ENCODE assay signal across 9 cellular contexts in genomic region chr4:26322349-26322748, GRCh38. TPM values are rescaled to one million over a fixed set of nuclear protein-coding genes. Genes with fewer than 3 reads are reported as not detected.
A peak's percentile ranks its signal among the peaks of the same experiment; 100 is the strongest.
DNase-seq lines count a peak whose midpoint lies in the region; ATAC-seq and TF ChIP-seq lines count a peak whose summit lies in the region.
"Had no signal": no experiment of that assay in that cellular context is flagged by ENCODE, and none has a peak within 500 bp of the region (broad histone marks: within the 10 kb centered on the region; RNA-seq: fewer than 3 reads in every experiment).

No MANE protein-coding gene starts in this region.

- peaks cover 5% of the 10 kb centered on the region for H3K9me3 Mint-ChIP-seq in CD4-positive, alpha-beta T cell
- H3K9me3 Mint-ChIP-seq in nephron progenitor cell, result peaks cover 12% of the 10 kb centered on the region

- H3K9me3 ChIP-seq in CD4-positive, alpha-beta T cell (ENCODE audit: control insufficient read depth, low read length), result no peaks in the 10 kb centered on the region
- no peaks in the 10 kb centered on the region for H3K9me3 ChIP-seq in colonic mucosa
- H3K9me3 ChIP-seq: vagina had no signal

- no peak overlapping the region for H3K27ac ChIP-seq in CD4-positive, alpha-beta T cell (ENCODE audit: low read depth, low read length)
- H3K27ac ChIP-seq in colonic mucosa, result no peak overlapping the region
- no peak overlapping the region for H3K27ac ChIP-seq in caudate nucleus (ENCODE audit: low read depth, low read length)

- TF ChIP-seq CTCF in CD4-positive, alpha-beta T cell (IDR thresholded peaks at IDR 0.05), result no peak
- TF ChIP-seq CTCF in NB4 (IDR thresholded peaks at IDR 0.05; ENCODE audit: low read depth, low read length), result no peak
- TF ChIP-seq CTCF in colonic mucosa (IDR thresholded peaks at IDR 0.05), result no peak
- TF ChIP-seq CTCF in nephron progenitor cell (IDR thresholded peaks at IDR 0.05), result no peak

- H3K27me3 ChIP-seq in CD4-positive, alpha-beta T cell (ENCODE audit: control insufficient read depth, insufficient read depth, low read length), result no peaks in the 10 kb centered on the region
- no peaks in the 10 kb centered on the region for H3K27me3 ChIP-seq in colonic mucosa
- H3K27me3 ChIP-seq: vagina had no signal

- H3K4me1 ChIP-seq in colonic mucosa, result no peaks in the 10 kb centered on the region

- no peak for ATAC-seq in CD4-positive, alpha-beta T cell (ENCODE audit: poor library complexity)

- POLR2A ChIA-PET in CD4-positive, alpha-beta T cell (lab: Charles Lee), result interaction anchor here (0.7 kb wide), 1 partner anchor 261 kb away, joined by 3 read pairs; the partner anchor contains the start of gene TBC1D19

- peaks cover 17% of the 10 kb centered on the region for H3K36me3 Mint-ChIP-seq in CD4-positive, alpha-beta T cell (ENCODE audit: low read depth)
- peaks cover 2% of the 10 kb centered on the region for H3K36me3 Mint-ChIP-seq in nephron progenitor cell (ENCODE audit: low read depth)

- peak overlapping the region in 1 of 2 donors; percentile 91 for H3K9ac ChIP-seq in colonic mucosa (ENCODE audit: low read depth in 2 of 2, low read length in 2 of 2)

- DNase-seq in CD4-positive, alpha-beta T cell, result no peak
- DNase-seq in NB4 (ENCODE audit: low read depth), result peak; percentile 37
- no peak for DNase-seq in colonic mucosa
- DNase-seq in nephron progenitor cell, result no peak
- DNase-seq in cerebellum (ENCODE audit: low spot score), result no peak
- DNase-seq in islet precursor cell, result no peak
- no peak for DNase-seq in caudate nucleus (lab: John Stamatoyannopoulos, UW)
- no peak for DNase-seq in pons (ENCODE audit: low spot score)

- intact Hi-C loops in CD4-positive, alpha-beta T cell (cut with DNase I, micrococcal nuclease), result loop anchor here (5.0 to 10.0 kb wide), 9 partner anchors 125 to 1738 kb away; partner anchors contain the start of genes DHX15 (in 1 of the 2), STIM2 (in 1 of the 2) and TBC1D19 (in 1 of the 2)
- intact Hi-C loops in colonic mucosa (cut with DNase I), result loop anchor here (5.0 kb wide), 1 partner anchor 240 kb away; no protein-coding TSS in a partner anchor

- CTCF ChIA-PET in CD4-positive, alpha-beta T cell (lab: Charles Lee), result interaction anchor here (1.0 to 1.1 kb wide), 2 partner anchors 8 to 10 kb away, joined by 3 to 4 read pairs; no protein-coding TSS in a partner anchor

- H3K36me3 ChIP-seq in colonic mucosa, result no peaks in the 10 kb centered on the region
- H3K36me3 ChIP-seq: vagina had no signal

- peak overlapping the region; percentile 99 for H3K27ac Mint-ChIP-seq in CD4-positive, alpha-beta T cell
- no peak overlapping the region for H3K27ac Mint-ChIP-seq in nephron progenitor cell

- TF ChIP-seq POLR2A in NB4 (IDR thresholded peaks at IDR 0.05; ENCODE audit: extremely low read depth, insufficient read length), result no peak

- H3K4me3 ChIP-seq in NB4 (ENCODE audit: low read depth, low read length), result peak overlapping the region; percentile 89
- peak overlapping the region; percentile 61 for H3K4me3 ChIP-seq in colonic mucosa

- peaks cover 48% of the 10 kb centered on the region for H3K4me1 Mint-ChIP-seq in CD4-positive, alpha-beta T cell (ENCODE audit: low read depth)
- H3K4me1 Mint-ChIP-seq in nephron progenitor cell, result peaks cover 35% of the 10 kb centered on the region

- peak overlapping the region; percentile 95 for H3K4me3 Mint-ChIP-seq in CD4-positive, alpha-beta T cell
- H3K4me3 Mint-ChIP-seq in nephron progenitor cell, result peak overlapping the region; percentile 100

- no peaks in the 10 kb centered on the region for H3K27me3 Mint-ChIP-seq in CD4-positive, alpha-beta T cell
- peaks cover 4% of the 10 kb centered on the region for H3K27me3 Mint-ChIP-seq in nephron progenitor cell (ENCODE audit: low read depth, poor library complexity)

RNA-seq across cellular contexts. Expression of gene RBPJ, which starts 1.5 kb away (rescaled TPM):
- total RNA-seq in CD4-positive, alpha-beta T cell, result 10 to 100 TPM; 64.1 to 72.3 TPM
- total RNA-seq in colonic mucosa, result 10 to 100 TPM; 41.7 to 98.2 TPM
- 89.9 TPM for total RNA-seq in cerebellum
